ENCODE assay signal across 24 cellular contexts in genomic region chr2:179441551-179441950, GRCh38.
"Had no signal": no experiment of that assay in that cellular context is flagged by ENCODE, and none has a peak within 500 bp of the region (broad histone marks: within the 10 kb centered on the region; RNA-seq: fewer than 3 reads in every experiment).

No MANE protein-coding gene starts in this region.

- H3K36me3 Mint-ChIP-seq: naive thymus-derived CD4-positive, alpha-beta T cell; neural progenitor cell had no signal

- H3K79me2 ChIP-seq: parathyroid adenoma had no signal

- DNase-seq: dorsolateral prefrontal cortex; effector CD4-positive, alpha-beta T cell; kidney; left cardiac atrium; mammary epithelial cell; midbrain; naive thymus-derived CD4-positive, alpha-beta T cell; stimulated activated CD4-positive, alpha-beta T cell treated with anti-CD3 and anti-CD28 coated beads, Interleukin-12 subunit alpha, Interleukin-12 subunit beta, amount 100 ng/mL, for 4 hours; stimulated activated CD4-positive, alpha-beta T cell treated with anti-CD3 and anti-CD28 coated beads, Interleukin-1b, Interleukin-23, amount 100 ng/mL, for 48 hours; stimulated activated CD4-positive, alpha-beta T cell treated with anti-CD3 and anti-CD28 coated beads, Interleukin-4, amount 100 ng/mL, for 1 hour; stimulated activated CD8-positive, alpha-beta memory T cell treated with anti-CD3 and anti-CD28 coated beads, Interleukin-4, amount 100 ng/mL, for 48 hours; stimulated activated naive CD8-positive, alpha-beta T cell treated with anti-CD3 and anti-CD28 coated beads, Interleukin-15, amount 100 ng/mL, for 72 hours; transverse colon; upper lobe of right lung had no signal

- ATAC-seq: left cardiac atrium; left lung; naive thymus-derived CD4-positive, alpha-beta T cell; sciatic nerve; stimulated activated naive CD8-positive, alpha-beta T cell treated with anti-CD3 and anti-CD28 coated beads, Interleukin-15, amount 100 ng/mL, for 72 hours had no signal

- H3K4me3 ChIP-seq: dorsolateral prefrontal cortex, left lung, neural progenitor cell, prostate gland, right atrium auricular region, smooth muscle cell, suprapubic skin, transverse colon, upper lobe of right lung, vagina had no signal

- H3K9me3 ChIP-seq: left lung, prostate gland, right atrium auricular region, suprapubic skin, transverse colon, upper lobe of right lung, vagina had no signal

- H3K4me1 ChIP-seq: neural progenitor cell, parathyroid adenoma, transverse colon, upper lobe of right lung, vagina had no signal

- H3K27ac Mint-ChIP-seq: naive thymus-derived CD4-positive, alpha-beta T cell; nephron; neural progenitor cell; stimulated activated naive CD8-positive, alpha-beta T cell treated with anti-CD3 and anti-CD28 coated beads, Interleukin-15, amount 100 ng/mL, for 72 hours had no signal

- H3K9me3 Mint-ChIP-seq: naive thymus-derived CD4-positive, alpha-beta T cell; nephron; neural progenitor cell; stimulated activated naive CD8-positive, alpha-beta T cell treated with anti-CD3 and anti-CD28 coated beads, Interleukin-15, amount 100 ng/mL, for 72 hours had no signal

- H3K36me3 ChIP-seq: left lung, prostate gland, right atrium auricular region, suprapubic skin, transverse colon, upper lobe of right lung, vagina had no signal

- H3K4me2 ChIP-seq: neural progenitor cell, smooth muscle cell had no signal

- H3K4me3 Mint-ChIP-seq: naive thymus-derived CD4-positive, alpha-beta T cell; nephron; neural progenitor cell; stimulated activated naive CD8-positive, alpha-beta T cell treated with anti-CD3 and anti-CD28 coated beads, Interleukin-15, amount 100 ng/mL, for 72 hours had no signal

- H3K27me3 ChIP-seq: dorsolateral prefrontal cortex, left lung, neural progenitor cell, right atrium auricular region, suprapubic skin, transverse colon, upper lobe of right lung, vagina had no signal

- H2AFZ ChIP-seq: neural progenitor cell, parathyroid adenoma had no signal

- H3K4me1 Mint-ChIP-seq: naive thymus-derived CD4-positive, alpha-beta T cell; stimulated activated naive CD8-positive, alpha-beta T cell treated with anti-CD3 and anti-CD28 coated beads, Interleukin-15, amount 100 ng/mL, for 72 hours had no signal

- H3K27ac ChIP-seq: left lung, neural progenitor cell, parathyroid adenoma, prostate gland, right atrium auricular region, suprapubic skin, transverse colon, upper lobe of right lung, vagina had no signal
